In genomic region chr3:194204793-194205065, GRCh38 we compare ENCODE assay signal across 9 cellular contexts.
DNase-seq lines count a peak whose midpoint lies in the region; ATAC-seq, FAIRE-seq and TF ChIP-seq lines count a peak whose summit lies in the region.
"Had no signal": no experiment of that assay in that cellular context is flagged by ENCODE, and none has a peak within 500 bp of the region (broad histone marks: within the 10 kb centered on the region; RNA-seq: fewer than 3 reads in every experiment).

No MANE protein-coding gene starts in this region.

- H3K27ac ChIP-seq in HCT116 (ENCODE audit: low read depth, low read length) (no peak overlapping the region), endodermal cell (ENCODE audit: low read depth, low read length) (peak overlapping the region; percentile 21), pancreas (peak overlapping the region in 3 of 4 donors; percentile 3 to 57 (median 30)), adrenal gland (no peak overlapping the region)

- ATAC-seq in HCT116 = peak; percentile 13
- ATAC-seq in pancreas = peak in 1 of 4 donors; percentile 25

- peak overlapping the region; percentile 32; the same call in 1 of the 2 replicates for H3K9ac ChIP-seq in HCT116 (ENCODE audit: low read length)
- no peak overlapping the region for H3K9ac ChIP-seq in endodermal cell (ENCODE audit: extremely low read depth, low read length, poor library complexity, severe bottlenecking)

- no TSS peak for BruUV-seq in HCT116 (replicated peaks; lab: Mats Ljungman, UMichigan)

- peaks cover 9% of the 10 kb centered on the region for H3K27me3 Mint-ChIP-seq in endodermal cell (ENCODE audit: insufficient read depth)

- H3K27me3 ChIP-seq in HCT116 (ENCODE audit: insufficient read depth, low read length) (no peaks in the 10 kb centered on the region), endodermal cell (ENCODE audit: control insufficient read depth, insufficient read depth, low read length, poor library complexity, severe bottlenecking) (peaks cover 19% of the 10 kb centered on the region), pancreas (no peaks in the 10 kb centered on the region), adrenal gland (peaks cover 10% of the 10 kb centered on the region)

- RAD21 ChIA-PET in HCT116 (lab: Charles Lee; ENCODE audit: low non-redundant PET in 1 of 2, low total read pairs in 2 of 2, uncharacterized antibody in 2 of 2, unreplicated experiment in 2 of 2) = no interaction called here

- H3K9me2 ChIP-seq in HCT116 (ENCODE audit: insufficient read depth) = no peaks in the 10 kb centered on the region

- peak overlapping the region; percentile 72 for H3K4me2 ChIP-seq in HCT116 (ENCODE audit: low read length)

- no peaks in the 10 kb centered on the region for H3K9me3 Mint-ChIP-seq in endodermal cell

- no peak for TF ChIP-seq CTCF in HCT116 (IDR thresholded peaks at IDR 0.05 in 2 of 3, conservative IDR thresholded peaks at IDR 0.05 in 1 of 3; ENCODE audit: borderline replicate concordance in 1 of 3, insufficient read depth in 1 of 3, low read depth in 2 of 3, low read length in 2 of 3)
- no peak for TF ChIP-seq CTCF in endodermal cell (conservative IDR thresholded peaks at IDR 0.05)
- no peak for TF ChIP-seq CTCF in pancreas (IDR thresholded peaks at IDR 0.05)
- TF ChIP-seq CTCF in adrenal gland (IDR thresholded peaks at IDR 0.05) = no peak

- no peak for FAIRE-seq in pancreas (lab: Jason Lieb, UNC)
- FAIRE-seq: colon had no signal

- TF ChIP-seq RAD21 in HCT116 (IDR thresholded peaks at IDR 0.05; ENCODE audit: low read depth) = no peak

- peak overlapping the region; percentile 25 to 50 for H3K4me3 ChIP-seq in HCT116 (replicated peaks in 1 of 2; ENCODE audit: low read depth in 1 of 2, low read length in 2 of 2)
- peak overlapping the region; percentile 57 for H3K4me3 ChIP-seq in endodermal cell (ENCODE audit: low read length)
- peak overlapping the region in 1 of 4 donors; percentile 43 for H3K4me3 ChIP-seq in pancreas
- H3K4me3 ChIP-seq in adrenal gland = no peak overlapping the region

- peak overlapping the region; percentile 68 for H2AFZ ChIP-seq in HCT116 (ENCODE audit: low read depth, low read length, poor library complexity, severe bottlenecking)

- no peaks in the 10 kb centered on the region for H3K36me3 Mint-ChIP-seq in endodermal cell (ENCODE audit: low read depth)

- in situ Hi-C loops in KBM-7 (cut with MboI; ENCODE audit: low pct_unique_long_range_greater_than_20kb, low sequenced_read_pairs) = no loop called here

- peak overlapping the region; percentile 55 for H3K4me3 Mint-ChIP-seq in endodermal cell

- no peaks in the 10 kb centered on the region for H4K20me1 ChIP-seq in HCT116 (ENCODE audit: insufficient read depth)

- DNase-seq in HCT116 (ENCODE audit: low read depth, low spot score) (no peak), NCI-H774 (lab: John Stamatoyannopoulos, UW) (peak; percentile 31), endodermal cell (no peak), pancreas (no peak), NCI-H1092 treated with DMSO at 0.1 percent for 48 hours (lab: John Stamatoyannopoulos, UW) (no peak), KBM-7 (no peak), adrenal gland (no peak)
- DNase-seq: OCI-M1 had no signal

- H3K27ac Mint-ChIP-seq in endodermal cell = no peak overlapping the region

- CTCF ChIA-PET in HCT116 (lab: Charles Lee) = no interaction called here

- H3K9me3 ChIP-seq in HCT116 (ENCODE audit: control insufficient read depth in 1 of 2, insufficient read depth in 1 of 2, low read depth in 1 of 2, low read length in 2 of 2) = no peaks in the 10 kb centered on the region
- no peaks in the 10 kb centered on the region for H3K9me3 ChIP-seq in endodermal cell (ENCODE audit: control insufficient read depth, low read length)
- no peaks in the 10 kb centered on the region for H3K9me3 ChIP-seq in pancreas
- H3K9me3 ChIP-seq in adrenal gland (replicated peaks in 1 of 3) = no peaks in the 10 kb centered on the region

- TF ChIP-seq POLR2A in HCT116 (IDR thresholded peaks at IDR 0.05; ENCODE audit: borderline replicate concordance, extremely low read depth, insufficient read depth, insufficient read length) (no peak), adrenal gland (IDR thresholded peaks at IDR 0.05) (no peak)

- POLR2A ChIA-PET in HCT116 (lab: Charles Lee) = no interaction called here

- H3K4me1 ChIP-seq in HCT116 (ENCODE audit: control insufficient read depth in 1 of 2, insufficient read depth in 2 of 2, low read length in 2 of 2) (peaks cover 10 to 25% of the 10 kb centered on the region in 2 experiments; a peak in 3 of 4 replicates), endodermal cell (ENCODE audit: control insufficient read depth, insufficient read depth, low read length) (peaks cover 8% of the 10 kb centered on the region), pancreas (peaks cover 0 to 3% (median 0%) of the 10 kb centered on the region in 3 donors), adrenal gland (replicated peaks in 1 of 2) (peaks cover 0 to 13% of the 10 kb centered on the region in 2 donors)

- peaks cover 35% of the 10 kb centered on the region for H3K4me1 Mint-ChIP-seq in endodermal cell

- H3K36me3 ChIP-seq in HCT116 (ENCODE audit: control insufficient read depth in 1 of 2, insufficient read depth in 2 of 2, low read length in 2 of 2) (no peaks in the 10 kb centered on the region), endodermal cell (ENCODE audit: control insufficient read depth, insufficient read depth, low read length) (no peaks in the 10 kb centered on the region), pancreas (no peaks in the 10 kb centered on the region), adrenal gland (replicated peaks in 1 of 2) (no peaks in the 10 kb centered on the region)

- intact Hi-C loops in HCT116 (cut with micrococcal nuclease) (no loop called here), pancreas (cut with DNase I) (no loop called here), adrenal gland (cut with DNase I) (no loop called here)

- no peaks in the 10 kb centered on the region for H3K79me2 ChIP-seq in HCT116 (ENCODE audit: insufficient read depth, low read length)

- WGBS in endodermal cell (ENCODE audit: insufficient coverage in 1 of 2, insufficient read length in 1 of 2), 2 experiments = 82 to 84% methylated on average over 9 to 11 of the region's 11 CpGs
- 76 to 77% methylated on average over 11 of the region's 11 CpGs for WGBS in pancreas, 2 donors
- WGBS in adrenal gland, 4 donors = 90 to 94% (median 93%) methylated on average over 11 of the region's 11 CpGs

TF ChIP-seq in HCT116, 20 proteins besides CTCF, POLR2A, EP300 and RAD21:
- TF ChIP-seq SRF (IDR thresholded peaks at IDR 0.05; ENCODE audit: low read depth) = no peak
- no peak for TF ChIP-seq ZBTB33 (IDR thresholded peaks at IDR 0.05; ENCODE audit: extremely low read depth, insufficient replicate concordance, low read length)

Comparison
In these comparisons a context has a peak if more than half of its experiments do, and no peak if none do; other contexts are left out.
1. H3K27ac ChIP-seq: peak in endodermal cell (single experiment) and pancreas (3 of 4); none in HCT116 (single experiment) and adrenal gland (0 of 5).
2. H3K4me3 ChIP-seq: peak in HCT116 (2 of 2) and endodermal cell (single experiment); none in adrenal gland (0 of 4).